Comparison of ENCODE assay signal across 25 cellular contexts in genomic region chr4:89251396-89251795, GRCh38. TPM values are rescaled to one million over a fixed set of nuclear protein-coding genes. Genes with fewer than 3 reads are reported as not detected.
DNase-seq lines count a peak whose midpoint lies in the region; ATAC-seq and TF ChIP-seq lines count a peak whose summit lies in the region.
"Had no signal": no experiment of that assay in that cellular context is flagged by ENCODE, and none has a peak within 500 bp of the region (broad histone marks: within the 10 kb centered on the region; RNA-seq: fewer than 3 reads in every experiment).

No MANE protein-coding gene starts in this region.

- no peak for DNase-seq in T-helper 1 cell
- no peak for DNase-seq in CD4-positive, alpha-beta memory T cell
- no peak for DNase-seq in body of pancreas
- DNase-seq in Karpas-422 = no peak
- DNase-seq: DMS53, GM23248, H9, HFFc6, KG1, NCI-H1092 treated with DMSO at 0.1 percent for 48 hours, NCI-H146, NCI-H2029, NCI-H226, NCI-H510A treated with DMSO at 0.1 percent for 48 hours, NCI-H748 treated with DMSO at 0.1 percent for 48 hours, PC-9, SHP77 treated with DMSO at 0.1 percent for 48 hours had no signal

- no peak for ATAC-seq in body of pancreas
- no peak for ATAC-seq in GM21619 (IDR thresholded peaks at IDR 0.05; ENCODE audit: unreplicated experiment)
- no peak for ATAC-seq in HG02938 (IDR thresholded peaks at IDR 0.05; ENCODE audit: unreplicated experiment)

- no peaks in the 10 kb centered on the region for H4K20me1 ChIP-seq in Karpas-422 (ENCODE audit: insufficient read depth, low read depth, low read length)

- no peak overlapping the region for H3K4me3 Mint-ChIP-seq in T-helper 1 cell treated with Interleukin-12 subunit alpha and Interleukin-12 subunit beta and Interleukin-4 antibody, amounts not matched to agents 30 μg/mL and 1 μg/mL, for 36 hours
- H3K4me3 Mint-ChIP-seq in CD4-positive, alpha-beta memory T cell = peak overlapping the region in 1 of 8 donors; percentile 5
- H3K4me3 Mint-ChIP-seq: H9, HFFc6 had no signal

- peaks cover 56% of the 10 kb centered on the region for H3K36me3 Mint-ChIP-seq in T-helper 1 cell treated with Interleukin-12 subunit alpha and Interleukin-12 subunit beta and Interleukin-4 antibody, amounts not matched to agents 30 μg/mL and 1 μg/mL, for 36 hours (ENCODE audit: low read depth)
- H3K36me3 Mint-ChIP-seq in CD4-positive, alpha-beta memory T cell = peaks cover 42 to 52% of the 10 kb centered on the region in 2 donors

- peaks cover 66% of the 10 kb centered on the region for H3K4me1 ChIP-seq in CD4-positive, alpha-beta memory T cell (ENCODE audit: insufficient read depth, low read length)
- H3K4me1 ChIP-seq in body of pancreas = peaks cover 54% of the 10 kb centered on the region
- peaks cover 15 to 27% of the 10 kb centered on the region in 2 donors for H3K4me1 ChIP-seq in mucosa of rectum (ENCODE audit: control insufficient read depth in 2 of 2, insufficient read depth in 2 of 2, low read length in 2 of 2)
- H3K4me1 ChIP-seq in Karpas-422 (ENCODE audit: low read length) = peaks cover 3% of the 10 kb centered on the region; the same call in 1 of the 2 replicates

- TF ChIP-seq POLR2A in body of pancreas (IDR thresholded peaks at IDR 0.05) = no peak

- peaks cover 58% of the 10 kb centered on the region for H3K4me1 Mint-ChIP-seq in T-helper 1 cell treated with Interleukin-12 subunit alpha and Interleukin-12 subunit beta and Interleukin-4 antibody, amounts not matched to agents 30 μg/mL and 1 μg/mL, for 36 hours (ENCODE audit: low read depth)
- peaks cover 57 to 94% (median 79%) of the 10 kb centered on the region in 4 donors for H3K4me1 Mint-ChIP-seq in CD4-positive, alpha-beta memory T cell

- CTCF ChIA-PET in CD4-positive, alpha-beta memory T cell (lab: Charles Lee; ENCODE audit: partially characterized antibody) = interaction anchor here (0.6 to 20.8 kb wide), 10 partner anchors 9 to 422 kb away, joined by 3 to 285 read pairs (median 6); no protein-coding TSS in a partner anchor

- H3K27ac ChIP-seq in CD4-positive, alpha-beta memory T cell (ENCODE audit: low read depth, low read length) = no peak overlapping the region
- H3K27ac ChIP-seq in body of pancreas = peak overlapping the region in 3 of 4 donors; percentile 50 to 65 (median 52)
- peak overlapping the region; percentile 79 to 89 for H3K27ac ChIP-seq in mucosa of rectum (ENCODE audit: low read depth in 2 of 2, low read length in 2 of 2)
- no peak overlapping the region for H3K27ac ChIP-seq in Karpas-422 (ENCODE audit: low read length)
- H3K27ac ChIP-seq: 22Rv1; BLaER1 treated with 17β-estradiol and CSF1 and Interleukin-3, amounts not matched to agents 10 nM and 100 nM; GM23248; PC-9; RWPE1; SK-N-MC had no signal

- no peaks in the 10 kb centered on the region for H3K27me3 Mint-ChIP-seq in T-helper 1 cell treated with Interleukin-12 subunit alpha and Interleukin-12 subunit beta and Interleukin-4 antibody, amounts not matched to agents 30 μg/mL and 1 μg/mL, for 36 hours (ENCODE audit: low read depth)
- H3K27me3 Mint-ChIP-seq in CD4-positive, alpha-beta memory T cell = no peaks in the 10 kb centered on the region

- H3K4me2 ChIP-seq in Karpas-422 (ENCODE audit: low read depth, low read length, poor library complexity, severe bottlenecking) = no peak overlapping the region
- H3K4me2 ChIP-seq: BLaER1 treated with 17β-estradiol and CSF1 and Interleukin-3, amounts not matched to agents 10 nM and 100 nM; PC-9 had no signal

- H3K9me3 Mint-ChIP-seq in T-helper 1 cell treated with Interleukin-12 subunit alpha and Interleukin-12 subunit beta and Interleukin-4 antibody, amounts not matched to agents 30 μg/mL and 1 μg/mL, for 36 hours = peaks cover 8% of the 10 kb centered on the region
- H3K9me3 Mint-ChIP-seq in CD4-positive, alpha-beta memory T cell = no peaks in the 10 kb centered on the region
- H3K9me3 Mint-ChIP-seq: H9, HFFc6 had no signal

- intact Hi-C loops in CD4-positive, alpha-beta memory T cell (cut with micrococcal nuclease) = no loop called here
- intact Hi-C loops in body of pancreas (cut with DNase I) = no loop called here

- no peaks in the 10 kb centered on the region for H3K9me2 ChIP-seq in Karpas-422 (replicated peaks; ENCODE audit: insufficient read depth, low read length)

- no peaks in the 10 kb centered on the region for H3K79me2 ChIP-seq in Karpas-422 (ENCODE audit: low read length)

- no peak overlapping the region for H3K9ac ChIP-seq in mucosa of rectum (ENCODE audit: low read depth in 1 of 2, low read length in 2 of 2)
- H3K9ac ChIP-seq in Karpas-422 (ENCODE audit: low read length) = no peak overlapping the region
- H3K9ac ChIP-seq: BLaER1 treated with 17β-estradiol and CSF1 and Interleukin-3, amounts not matched to agents 10 nM and 100 nM; GM23248 had no signal

- H3K4me3 ChIP-seq in CD4-positive, alpha-beta memory T cell (ENCODE audit: low read length in 2 of 2) = no peak overlapping the region
- H3K4me3 ChIP-seq in body of pancreas (no peak overlapping the region), mucosa of rectum (ENCODE audit: low read length in 2 of 2) (no peak overlapping the region), Karpas-422 (ENCODE audit: low read length) (no peak overlapping the region)
- H3K4me3 ChIP-seq: BLaER1 treated with 17β-estradiol and CSF1 and Interleukin-3, amounts not matched to agents 10 nM and 100 nM; GM23248; PC-9; SK-N-MC had no signal

- no peak for TF ChIP-seq CTCF in body of pancreas (IDR thresholded peaks at IDR 0.05)

- H3K27ac Mint-ChIP-seq in T-helper 1 cell treated with Interleukin-12 subunit alpha and Interleukin-12 subunit beta and Interleukin-4 antibody, amounts not matched to agents 30 μg/mL and 1 μg/mL, for 36 hours = peak overlapping the region; percentile 4
- H3K27ac Mint-ChIP-seq in CD4-positive, alpha-beta memory T cell = peak overlapping the region; percentile 2 to 89 (median 64)
- H3K27ac Mint-ChIP-seq: H9, HFFc6 had no signal

- no peaks in the 10 kb centered on the region for H3K9me3 ChIP-seq in CD4-positive, alpha-beta memory T cell (ENCODE audit: control insufficient read depth in 1 of 2, low read length in 2 of 2)
- no peaks in the 10 kb centered on the region for H3K9me3 ChIP-seq in body of pancreas
- no peaks in the 10 kb centered on the region for H3K9me3 ChIP-seq in mucosa of rectum (ENCODE audit: control insufficient read depth in 2 of 2, low read length in 2 of 2)
- no peaks in the 10 kb centered on the region for H3K9me3 ChIP-seq in Karpas-422 (ENCODE audit: low read length)

- no peak overlapping the region for H2AFZ ChIP-seq in Karpas-422 (ENCODE audit: low read length)
- H2AFZ ChIP-seq: GM23248, PC-9 had no signal

- POLR2A ChIA-PET in CD4-positive, alpha-beta memory T cell (lab: Charles Lee; ENCODE audit: partially characterized antibody) = interaction anchor here (1.0 to 12.9 kb wide), 5 partner anchors 25 to 66 kb away, joined by 3 to 176 read pairs (median 9); no protein-coding TSS in a partner anchor

- H3K27me3 ChIP-seq in CD4-positive, alpha-beta memory T cell (ENCODE audit: insufficient read depth, low read length) = no peaks in the 10 kb centered on the region
- H3K27me3 ChIP-seq in body of pancreas (no peaks in the 10 kb centered on the region), mucosa of rectum (ENCODE audit: control insufficient read depth in 2 of 2, insufficient read depth in 2 of 2, low read length in 2 of 2) (no peaks in the 10 kb centered on the region), Karpas-422 (ENCODE audit: low read length) (no peaks in the 10 kb centered on the region)
- H3K27me3 ChIP-seq: BLaER1 treated with 17β-estradiol and CSF1 and Interleukin-3, amounts not matched to agents 10 nM and 100 nM had no signal

- H3K36me3 ChIP-seq in CD4-positive, alpha-beta memory T cell (ENCODE audit: insufficient read depth, low read length) = peaks cover 32% of the 10 kb centered on the region
- no peaks in the 10 kb centered on the region for H3K36me3 ChIP-seq in body of pancreas (replicated peaks in 1 of 2; ENCODE audit: insufficient read depth in 1 of 2, low read depth in 2 of 2)
- peaks cover 16 to 22% of the 10 kb centered on the region in 2 donors for H3K36me3 ChIP-seq in mucosa of rectum (ENCODE audit: control insufficient read depth in 2 of 2, insufficient read depth in 2 of 2, low read length in 2 of 2)
- no peaks in the 10 kb centered on the region for H3K36me3 ChIP-seq in Karpas-422 (ENCODE audit: insufficient read depth, low read length)

RNA-seq across cellular contexts. Expression of gene GPRIN3, which starts 56.2 kb away (rescaled TPM):
- 10 to 100 TPM; 32.5 TPM for total RNA-seq in CD4-positive, alpha-beta memory T cell
- 10 to 100 TPM in 1 of 2 donors, 1 to 10 TPM in 1; 6.9 to 18.9 TPM for polyA plus RNA-seq in CD4-positive, alpha-beta memory T cell
- total RNA-seq in body of pancreas = 1 to 10 TPM; 5.3 to 9.3 TPM
- 0.40 and 0.63 TPM in 2 replicates for total RNA-seq in Karpas-422 (2014; rRNA removed; shearing (Covaris generic); ENCODE audit: low replicate concordance)
- total RNA-seq: GM23248 had no signal

Comparison
In these comparisons a context has a peak if more than half of its experiments do, and no peak if none do; other contexts are left out.
1. H3K27ac ChIP-seq: peak in body of pancreas (3 of 4) and mucosa of rectum (2 of 2); none in CD4-positive, alpha-beta memory T cell (single experiment) and Karpas-422 (single experiment).